ENCODE assay signal across 1 cellular context in the genomic region with DNA sequence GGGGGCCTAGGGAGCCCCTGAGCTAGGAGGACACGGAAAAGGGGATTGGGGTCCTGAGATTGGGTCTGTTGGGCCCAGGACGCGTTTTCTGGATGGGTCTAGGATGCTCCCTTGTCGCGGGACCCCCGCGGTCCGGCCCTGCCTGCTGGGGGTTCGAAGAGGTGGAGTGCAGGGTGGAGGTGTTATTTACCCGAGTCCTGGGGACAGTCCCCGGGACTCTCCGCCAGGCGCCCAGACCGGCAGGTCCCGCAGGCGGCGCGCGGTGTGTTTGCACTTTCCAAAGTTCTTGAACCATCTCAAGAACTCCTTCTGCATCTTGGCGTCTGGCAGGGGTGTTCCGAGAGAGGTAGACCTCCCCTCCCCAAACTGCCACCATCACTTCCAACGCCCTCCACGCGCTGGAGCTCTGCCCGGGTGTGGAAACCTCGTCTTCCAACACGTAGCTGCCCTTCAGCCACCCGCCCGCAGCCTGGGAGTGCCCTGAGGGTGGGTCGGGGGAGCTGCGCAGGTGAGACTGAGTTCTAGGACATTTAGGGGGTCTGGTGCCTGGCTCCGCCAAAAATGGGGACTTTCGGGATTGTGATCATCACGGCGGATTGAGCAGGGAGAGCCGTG.
TF ChIP-seq lines count a peak whose summit lies in the region.

No MANE protein-coding gene starts in this region.

TF ChIP-seq in HepG2, 621 proteins besides CTCF, POLR2A, EP300 and RAD21 (continues in another document):
- no peak for TF ChIP-seq NCOA1 (CRISPR knock-in tag; IDR thresholded peaks at IDR 0.05)
- TF ChIP-seq ZNF768 (CRISPR knock-in tag; IDR thresholded peaks at IDR 0.05): no peak
- no peak for TF ChIP-seq SMAD3 (CRISPR knock-in tag; IDR thresholded peaks at IDR 0.05)
- no peak for TF ChIP-seq ZNF550 (CRISPR knock-in tag; IDR thresholded peaks at IDR 0.05; ENCODE audit: borderline replicate concordance)
- TF ChIP-seq, protein P1, sequence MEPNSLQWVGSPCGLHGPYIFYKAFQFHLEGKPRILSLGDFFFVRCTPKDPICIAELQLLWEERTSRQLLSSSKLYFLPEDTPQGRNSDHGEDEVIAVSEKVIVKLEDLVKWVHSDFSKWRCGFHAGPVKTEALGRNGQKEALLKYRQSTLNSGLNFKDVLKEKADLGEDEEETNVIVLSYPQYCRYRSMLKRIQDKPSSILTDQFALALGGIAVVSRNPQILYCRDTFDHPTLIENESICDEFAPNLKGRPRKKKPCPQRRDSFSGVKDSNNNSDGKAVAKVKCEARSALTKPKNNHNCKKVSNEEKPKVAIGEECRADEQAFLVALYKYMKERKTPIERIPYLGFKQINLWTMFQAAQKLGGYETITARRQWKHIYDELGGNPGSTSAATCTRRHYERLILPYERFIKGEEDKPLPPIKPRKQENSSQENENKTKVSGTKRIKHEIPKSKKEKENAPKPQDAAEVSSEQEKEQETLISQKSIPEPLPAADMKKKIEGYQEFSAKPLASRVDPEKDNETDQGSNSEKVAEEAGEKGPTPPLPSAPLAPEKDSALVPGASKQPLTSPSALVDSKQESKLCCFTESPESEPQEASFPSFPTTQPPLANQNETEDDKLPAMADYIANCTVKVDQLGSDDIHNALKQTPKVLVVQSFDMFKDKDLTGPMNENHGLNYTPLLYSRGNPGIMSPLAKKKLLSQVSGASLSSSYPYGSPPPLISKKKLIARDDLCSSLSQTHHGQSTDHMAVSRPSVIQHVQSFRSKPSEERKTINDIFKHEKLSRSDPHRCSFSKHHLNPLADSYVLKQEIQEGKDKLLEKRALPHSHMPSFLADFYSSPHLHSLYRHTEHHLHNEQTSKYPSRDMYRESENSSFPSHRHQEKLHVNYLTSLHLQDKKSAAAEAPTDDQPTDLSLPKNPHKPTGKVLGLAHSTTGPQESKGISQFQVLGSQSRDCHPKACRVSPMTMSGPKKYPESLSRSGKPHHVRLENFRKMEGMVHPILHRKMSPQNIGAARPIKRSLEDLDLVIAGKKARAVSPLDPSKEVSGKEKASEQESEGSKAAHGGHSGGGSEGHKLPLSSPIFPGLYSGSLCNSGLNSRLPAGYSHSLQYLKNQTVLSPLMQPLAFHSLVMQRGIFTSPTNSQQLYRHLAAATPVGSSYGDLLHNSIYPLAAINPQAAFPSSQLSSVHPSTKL (CRISPR knock-in tag; IDR thresholded peaks at IDR 0.05): no peak
- TF ChIP-seq ZNF484 (CRISPR knock-in tag; IDR thresholded peaks at IDR 0.05; ENCODE audit: borderline replicate concordance, low read depth): no peak
- no peak for TF ChIP-seq ZNF7 (CRISPR knock-in tag; IDR thresholded peaks at IDR 0.05)
- peak; percentile 44 for TF ChIP-seq U2AF1 (optimal IDR thresholded peaks at IDR 0.05; ENCODE audit: low read depth, low read length)
- TF ChIP-seq ZNF567 (CRISPR knock-in tag; IDR thresholded peaks at IDR 0.05; ENCODE audit: borderline replicate concordance): no peak
- TF ChIP-seq, protein P2, sequence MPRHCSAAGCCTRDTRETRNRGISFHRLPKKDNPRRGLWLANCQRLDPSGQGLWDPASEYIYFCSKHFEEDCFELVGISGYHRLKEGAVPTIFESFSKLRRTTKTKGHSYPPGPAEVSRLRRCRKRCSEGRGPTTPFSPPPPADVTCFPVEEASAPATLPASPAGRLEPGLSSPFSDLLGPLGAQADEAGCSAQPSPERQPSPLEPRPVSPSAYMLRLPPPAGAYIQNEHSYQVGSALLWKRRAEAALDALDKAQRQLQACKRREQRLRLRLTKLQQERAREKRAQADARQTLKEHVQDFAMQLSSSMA (CRISPR knock-in tag; IDR thresholded peaks at IDR 0.05): no peak
- TF ChIP-seq, protein P3, sequence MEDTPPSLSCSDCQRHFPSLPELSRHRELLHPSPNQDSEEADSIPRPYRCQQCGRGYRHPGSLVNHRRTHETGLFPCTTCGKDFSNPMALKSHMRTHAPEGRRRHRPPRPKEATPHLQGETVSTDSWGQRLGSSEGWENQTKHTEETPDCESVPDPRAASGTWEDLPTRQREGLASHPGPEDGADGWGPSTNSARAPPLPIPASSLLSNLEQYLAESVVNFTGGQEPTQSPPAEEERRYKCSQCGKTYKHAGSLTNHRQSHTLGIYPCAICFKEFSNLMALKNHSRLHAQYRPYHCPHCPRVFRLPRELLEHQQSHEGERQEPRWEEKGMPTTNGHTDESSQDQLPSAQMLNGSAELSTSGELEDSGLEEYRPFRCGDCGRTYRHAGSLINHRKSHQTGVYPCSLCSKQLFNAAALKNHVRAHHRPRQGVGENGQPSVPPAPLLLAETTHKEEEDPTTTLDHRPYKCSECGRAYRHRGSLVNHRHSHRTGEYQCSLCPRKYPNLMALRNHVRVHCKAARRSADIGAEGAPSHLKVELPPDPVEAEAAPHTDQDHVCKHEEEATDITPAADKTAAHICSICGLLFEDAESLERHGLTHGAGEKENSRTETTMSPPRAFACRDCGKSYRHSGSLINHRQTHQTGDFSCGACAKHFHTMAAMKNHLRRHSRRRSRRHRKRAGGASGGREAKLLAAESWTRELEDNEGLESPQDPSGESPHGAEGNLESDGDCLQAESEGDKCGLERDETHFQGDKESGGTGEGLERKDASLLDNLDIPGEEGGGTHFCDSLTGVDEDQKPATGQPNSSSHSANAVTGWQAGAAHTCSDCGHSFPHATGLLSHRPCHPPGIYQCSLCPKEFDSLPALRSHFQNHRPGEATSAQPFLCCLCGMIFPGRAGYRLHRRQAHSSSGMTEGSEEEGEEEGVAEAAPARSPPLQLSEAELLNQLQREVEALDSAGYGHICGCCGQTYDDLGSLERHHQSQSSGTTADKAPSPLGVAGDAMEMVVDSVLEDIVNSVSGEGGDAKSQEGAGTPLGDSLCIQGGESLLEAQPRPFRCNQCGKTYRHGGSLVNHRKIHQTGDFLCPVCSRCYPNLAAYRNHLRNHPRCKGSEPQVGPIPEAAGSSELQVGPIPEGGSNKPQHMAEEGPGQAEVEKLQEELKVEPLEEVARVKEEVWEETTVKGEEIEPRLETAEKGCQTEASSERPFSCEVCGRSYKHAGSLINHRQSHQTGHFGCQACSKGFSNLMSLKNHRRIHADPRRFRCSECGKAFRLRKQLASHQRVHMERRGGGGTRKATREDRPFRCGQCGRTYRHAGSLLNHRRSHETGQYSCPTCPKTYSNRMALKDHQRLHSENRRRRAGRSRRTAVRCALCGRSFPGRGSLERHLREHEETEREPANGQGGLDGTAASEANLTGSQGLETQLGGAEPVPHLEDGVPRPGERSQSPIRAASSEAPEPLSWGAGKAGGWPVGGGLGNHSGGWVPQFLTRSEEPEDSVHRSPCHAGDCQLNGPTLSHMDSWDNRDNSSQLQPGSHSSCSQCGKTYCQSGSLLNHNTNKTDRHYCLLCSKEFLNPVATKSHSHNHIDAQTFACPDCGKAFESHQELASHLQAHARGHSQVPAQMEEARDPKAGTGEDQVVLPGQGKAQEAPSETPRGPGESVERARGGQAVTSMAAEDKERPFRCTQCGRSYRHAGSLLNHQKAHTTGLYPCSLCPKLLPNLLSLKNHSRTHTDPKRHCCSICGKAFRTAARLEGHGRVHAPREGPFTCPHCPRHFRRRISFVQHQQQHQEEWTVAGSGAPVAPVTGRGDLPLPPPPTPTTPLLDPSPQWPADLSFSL (CRISPR knock-in tag; IDR thresholded peaks at IDR 0.05): no peak
- no peak for TF ChIP-seq ZNF282 (IDR thresholded peaks at IDR 0.05; ENCODE audit: partially characterized antibody)
- TF ChIP-seq, protein P4, sequence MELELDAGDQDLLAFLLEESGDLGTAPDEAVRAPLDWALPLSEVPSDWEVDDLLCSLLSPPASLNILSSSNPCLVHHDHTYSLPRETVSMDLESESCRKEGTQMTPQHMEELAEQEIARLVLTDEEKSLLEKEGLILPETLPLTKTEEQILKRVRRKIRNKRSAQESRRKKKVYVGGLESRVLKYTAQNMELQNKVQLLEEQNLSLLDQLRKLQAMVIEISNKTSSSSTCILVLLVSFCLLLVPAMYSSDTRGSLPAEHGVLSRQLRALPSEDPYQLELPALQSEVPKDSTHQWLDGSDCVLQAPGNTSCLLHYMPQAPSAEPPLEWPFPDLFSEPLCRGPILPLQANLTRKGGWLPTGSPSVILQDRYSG (CRISPR knock-in tag; IDR thresholded peaks at IDR 0.05): no peak
- no peak for TF ChIP-seq SIX4 (CRISPR knock-in tag; IDR thresholded peaks at IDR 0.05)
- TF ChIP-seq, protein P5, sequence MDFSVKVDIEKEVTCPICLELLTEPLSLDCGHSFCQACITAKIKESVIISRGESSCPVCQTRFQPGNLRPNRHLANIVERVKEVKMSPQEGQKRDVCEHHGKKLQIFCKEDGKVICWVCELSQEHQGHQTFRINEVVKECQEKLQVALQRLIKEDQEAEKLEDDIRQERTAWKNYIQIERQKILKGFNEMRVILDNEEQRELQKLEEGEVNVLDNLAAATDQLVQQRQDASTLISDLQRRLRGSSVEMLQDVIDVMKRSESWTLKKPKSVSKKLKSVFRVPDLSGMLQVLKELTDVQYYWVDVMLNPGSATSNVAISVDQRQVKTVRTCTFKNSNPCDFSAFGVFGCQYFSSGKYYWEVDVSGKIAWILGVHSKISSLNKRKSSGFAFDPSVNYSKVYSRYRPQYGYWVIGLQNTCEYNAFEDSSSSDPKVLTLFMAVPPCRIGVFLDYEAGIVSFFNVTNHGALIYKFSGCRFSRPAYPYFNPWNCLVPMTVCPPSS (IDR thresholded peaks at IDR 0.05): no peak
- no peak for TF ChIP-seq PCBP1 (IDR thresholded peaks at IDR 0.05; ENCODE audit: borderline replicate concordance, low read depth, low read length)
- no peak for TF ChIP-seq NFE2 (CRISPR knock-in tag; IDR thresholded peaks at IDR 0.05)
- TF ChIP-seq EZH2 (conservative IDR thresholded peaks at IDR 0.05; ENCODE audit: low read depth, low read length): peak; percentile 86
- no peak for TF ChIP-seq MAFF (IDR thresholded peaks at IDR 0.05; ENCODE audit: low read depth, low read length)
- no peak for TF ChIP-seq CHD2 (IDR thresholded peaks at IDR 0.05; ENCODE audit: low read depth, low read length)
- no peak for TF ChIP-seq AGO1 (IDR thresholded peaks at IDR 0.05; ENCODE audit: low read depth, low read length, poor library complexity, severe bottlenecking)
- TF ChIP-seq, protein P6, sequence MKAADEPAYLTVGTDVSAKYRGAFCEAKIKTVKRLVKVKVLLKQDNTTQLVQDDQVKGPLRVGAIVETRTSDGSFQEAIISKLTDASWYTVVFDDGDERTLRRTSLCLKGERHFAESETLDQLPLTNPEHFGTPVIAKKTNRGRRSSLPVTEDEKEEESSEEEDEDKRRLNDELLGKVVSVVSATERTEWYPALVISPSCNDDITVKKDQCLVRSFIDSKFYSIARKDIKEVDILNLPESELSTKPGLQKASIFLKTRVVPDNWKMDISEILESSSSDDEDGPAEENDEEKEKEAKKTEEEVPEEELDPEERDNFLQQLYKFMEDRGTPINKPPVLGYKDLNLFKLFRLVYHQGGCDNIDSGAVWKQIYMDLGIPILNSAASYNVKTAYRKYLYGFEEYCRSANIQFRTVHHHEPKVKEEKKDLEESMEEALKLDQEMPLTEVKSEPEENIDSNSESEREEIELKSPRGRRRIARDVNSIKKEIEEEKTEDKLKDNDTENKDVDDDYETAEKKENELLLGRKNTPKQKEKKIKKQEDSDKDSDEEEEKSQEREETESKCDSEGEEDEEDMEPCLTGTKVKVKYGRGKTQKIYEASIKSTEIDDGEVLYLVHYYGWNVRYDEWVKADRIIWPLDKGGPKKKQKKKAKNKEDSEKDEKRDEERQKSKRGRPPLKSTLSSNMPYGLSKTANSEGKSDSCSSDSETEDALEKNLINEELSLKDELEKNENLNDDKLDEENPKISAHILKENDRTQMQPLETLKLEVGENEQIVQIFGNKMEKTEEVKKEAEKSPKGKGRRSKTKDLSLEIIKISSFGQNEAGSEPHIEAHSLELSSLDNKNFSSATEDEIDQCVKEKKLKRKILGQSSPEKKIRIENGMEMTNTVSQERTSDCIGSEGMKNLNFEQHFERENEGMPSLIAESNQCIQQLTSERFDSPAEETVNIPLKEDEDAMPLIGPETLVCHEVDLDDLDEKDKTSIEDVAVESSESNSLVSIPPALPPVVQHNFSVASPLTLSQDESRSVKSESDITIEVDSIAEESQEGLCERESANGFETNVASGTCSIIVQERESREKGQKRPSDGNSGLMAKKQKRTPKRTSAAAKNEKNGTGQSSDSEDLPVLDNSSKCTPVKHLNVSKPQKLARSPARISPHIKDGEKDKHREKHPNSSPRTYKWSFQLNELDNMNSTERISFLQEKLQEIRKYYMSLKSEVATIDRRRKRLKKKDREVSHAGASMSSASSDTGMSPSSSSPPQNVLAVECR (CRISPR knock-in tag; IDR thresholded peaks at IDR 0.05; ENCODE audit: borderline replicate concordance): no peak
- TF ChIP-seq, protein P7, sequence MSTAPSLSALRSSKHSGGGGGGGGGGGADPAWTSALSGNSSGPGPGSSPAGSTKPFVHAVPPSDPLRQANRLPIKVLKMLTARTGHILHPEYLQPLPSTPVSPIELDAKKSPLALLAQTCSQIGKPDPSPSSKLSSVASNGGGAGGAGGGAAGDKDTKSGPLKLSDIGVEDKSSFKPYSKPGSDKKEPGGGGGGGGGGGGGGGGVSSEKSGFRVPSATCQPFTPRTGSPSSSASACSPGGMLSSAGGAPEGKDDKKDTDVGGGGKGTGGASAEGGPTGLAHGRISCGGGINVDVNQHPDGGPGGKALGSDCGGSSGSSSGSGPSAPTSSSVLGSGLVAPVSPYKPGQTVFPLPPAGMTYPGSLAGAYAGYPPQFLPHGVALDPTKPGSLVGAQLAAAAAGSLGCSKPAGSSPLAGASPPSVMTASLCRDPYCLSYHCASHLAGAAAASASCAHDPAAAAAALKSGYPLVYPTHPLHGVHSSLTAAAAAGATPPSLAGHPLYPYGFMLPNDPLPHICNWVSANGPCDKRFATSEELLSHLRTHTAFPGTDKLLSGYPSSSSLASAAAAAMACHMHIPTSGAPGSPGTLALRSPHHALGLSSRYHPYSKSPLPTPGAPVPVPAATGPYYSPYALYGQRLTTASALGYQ (CRISPR knock-in tag; IDR thresholded peaks at IDR 0.05): no peak
- TF ChIP-seq, protein P8, sequence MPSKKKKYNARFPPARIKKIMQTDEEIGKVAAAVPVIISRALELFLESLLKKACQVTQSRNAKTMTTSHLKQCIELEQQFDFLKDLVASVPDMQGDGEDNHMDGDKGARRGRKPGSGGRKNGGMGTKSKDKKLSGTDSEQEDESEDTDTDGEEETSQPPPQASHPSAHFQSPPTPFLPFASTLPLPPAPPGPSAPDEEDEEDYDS (CRISPR knock-in tag; IDR thresholded peaks at IDR 0.05): no peak
- TF ChIP-seq, protein P9, sequence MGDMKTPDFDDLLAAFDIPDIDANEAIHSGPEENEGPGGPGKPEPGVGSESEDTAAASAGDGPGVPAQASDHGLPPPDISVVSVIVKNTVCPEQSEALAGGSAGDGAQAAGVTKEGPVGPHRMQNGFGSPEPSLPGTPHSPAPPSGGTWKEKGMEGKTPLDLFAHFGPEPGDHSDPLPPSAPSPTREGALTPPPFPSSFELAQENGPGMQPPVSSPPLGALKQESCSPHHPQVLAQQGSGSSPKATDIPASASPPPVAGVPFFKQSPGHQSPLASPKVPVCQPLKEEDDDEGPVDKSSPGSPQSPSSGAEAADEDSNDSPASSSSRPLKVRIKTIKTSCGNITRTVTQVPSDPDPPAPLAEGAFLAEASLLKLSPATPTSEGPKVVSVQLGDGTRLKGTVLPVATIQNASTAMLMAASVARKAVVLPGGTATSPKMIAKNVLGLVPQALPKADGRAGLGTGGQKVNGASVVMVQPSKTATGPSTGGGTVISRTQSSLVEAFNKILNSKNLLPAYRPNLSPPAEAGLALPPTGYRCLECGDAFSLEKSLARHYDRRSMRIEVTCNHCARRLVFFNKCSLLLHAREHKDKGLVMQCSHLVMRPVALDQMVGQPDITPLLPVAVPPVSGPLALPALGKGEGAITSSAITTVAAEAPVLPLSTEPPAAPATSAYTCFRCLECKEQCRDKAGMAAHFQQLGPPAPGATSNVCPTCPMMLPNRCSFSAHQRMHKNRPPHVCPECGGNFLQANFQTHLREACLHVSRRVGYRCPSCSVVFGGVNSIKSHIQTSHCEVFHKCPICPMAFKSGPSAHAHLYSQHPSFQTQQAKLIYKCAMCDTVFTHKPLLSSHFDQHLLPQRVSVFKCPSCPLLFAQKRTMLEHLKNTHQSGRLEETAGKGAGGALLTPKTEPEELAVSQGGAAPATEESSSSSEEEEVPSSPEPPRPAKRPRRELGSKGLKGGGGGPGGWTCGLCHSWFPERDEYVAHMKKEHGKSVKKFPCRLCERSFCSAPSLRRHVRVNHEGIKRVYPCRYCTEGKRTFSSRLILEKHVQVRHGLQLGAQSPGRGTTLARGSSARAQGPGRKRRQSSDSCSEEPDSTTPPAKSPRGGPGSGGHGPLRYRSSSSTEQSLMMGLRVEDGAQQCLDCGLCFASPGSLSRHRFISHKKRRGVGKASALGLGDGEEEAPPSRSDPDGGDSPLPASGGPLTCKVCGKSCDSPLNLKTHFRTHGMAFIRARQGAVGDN (CRISPR knock-in tag; IDR thresholded peaks at IDR 0.05): peak; percentile 8; the same call in 1 of the 2 replicates
